Comparison of ENCODE assay signal across 1 cellular context in the genomic region with DNA sequence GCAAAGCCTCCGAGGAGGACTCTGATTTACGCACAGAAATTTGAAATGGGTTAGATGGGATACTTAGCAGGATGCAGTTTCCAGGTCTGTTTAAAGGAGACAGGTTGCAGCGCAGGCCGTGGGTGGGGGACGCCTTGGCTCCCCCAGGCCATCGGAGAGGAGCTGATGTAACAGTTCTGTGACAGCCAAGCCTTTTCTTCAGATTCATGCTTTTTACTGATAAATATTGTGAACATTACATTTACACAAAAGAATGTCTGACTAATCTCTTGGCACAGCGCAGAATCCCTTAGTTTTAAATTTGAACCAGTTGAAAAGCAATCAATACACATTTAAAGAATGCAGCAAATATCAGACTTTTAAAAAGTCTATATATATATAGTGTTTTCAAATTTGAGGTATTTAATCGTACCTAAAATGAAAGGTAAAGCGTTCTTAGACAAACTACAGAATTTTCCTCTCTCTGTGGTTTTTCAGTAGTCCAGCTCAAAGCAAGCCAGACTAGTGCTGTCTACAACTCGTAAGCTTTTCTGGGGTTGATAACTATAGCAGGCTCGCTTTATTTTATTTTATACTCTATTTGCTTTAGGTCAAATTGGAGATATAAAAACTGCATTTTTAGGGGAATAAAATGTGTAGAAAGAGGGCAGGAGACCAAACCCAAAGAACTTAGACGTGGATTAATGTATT.
A peak's percentile ranks its signal among the peaks of the same experiment; 100 is the strongest.
TF ChIP-seq lines count a peak whose summit lies in the region.

No MANE protein-coding gene starts in this region.

TF ChIP-seq in GM12878, 131 proteins besides CTCF, POLR2A, EP300 and RAD21 (continued from another document):
- TF ChIP-seq, protein P1, sequence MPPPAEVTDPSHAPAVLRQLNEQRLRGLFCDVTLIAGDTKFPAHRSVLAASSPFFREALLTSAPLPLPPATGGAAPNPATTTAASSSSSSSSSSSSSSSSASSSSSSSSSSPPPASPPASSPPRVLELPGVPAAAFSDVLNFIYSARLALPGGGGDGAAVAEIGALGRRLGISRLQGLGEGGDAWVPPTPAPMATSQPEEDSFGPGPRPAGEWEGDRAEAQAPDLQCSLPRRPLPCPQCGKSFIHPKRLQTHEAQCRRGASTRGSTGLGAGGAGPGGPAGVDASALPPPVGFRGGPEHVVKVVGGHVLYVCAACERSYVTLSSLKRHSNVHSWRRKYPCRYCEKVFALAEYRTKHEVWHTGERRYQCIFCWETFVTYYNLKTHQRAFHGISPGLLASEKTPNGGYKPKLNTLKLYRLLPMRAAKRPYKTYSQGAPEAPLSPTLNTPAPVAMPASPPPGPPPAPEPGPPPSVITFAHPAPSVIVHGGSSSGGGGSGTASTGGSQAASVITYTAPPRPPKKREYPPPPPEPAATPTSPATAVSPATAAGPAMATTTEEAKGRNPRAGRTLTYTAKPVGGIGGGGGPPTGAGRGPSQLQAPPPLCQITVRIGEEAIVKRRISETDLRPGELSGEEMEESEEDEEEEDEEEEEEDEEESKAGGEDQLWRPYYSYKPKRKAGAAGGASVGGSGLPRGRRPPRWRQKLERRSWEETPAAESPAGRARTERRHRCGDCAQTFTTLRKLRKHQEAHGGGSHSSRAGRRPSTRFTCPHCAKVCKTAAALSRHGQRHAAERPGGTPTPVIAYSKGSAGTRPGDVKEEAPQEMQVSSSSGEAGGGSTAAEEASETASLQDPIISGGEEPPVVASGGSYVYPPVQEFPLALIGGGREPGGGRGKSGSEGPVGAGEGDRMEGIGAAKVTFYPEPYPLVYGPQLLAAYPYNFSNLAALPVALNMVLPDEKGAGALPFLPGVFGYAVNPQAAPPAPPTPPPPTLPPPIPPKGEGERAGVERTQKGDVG (CRISPR knock-in tag; IDR thresholded peaks at IDR 0.05), result no peak
- TF ChIP-seq TAF1 (IDR thresholded peaks at IDR 0.05; ENCODE audit: borderline replicate concordance, low read depth, low read length), result peak; percentile 0; the same call in 1 of the 2 replicates
- 0 out of 2 replicates have a peak, but pooled peaks have one; percentile 12 for TF ChIP-seq CBFB (IDR thresholded peaks at IDR 0.05; ENCODE audit: low read depth)
